Comparison of ENCODE assay signal across 28 cellular contexts in the genomic region with DNA sequence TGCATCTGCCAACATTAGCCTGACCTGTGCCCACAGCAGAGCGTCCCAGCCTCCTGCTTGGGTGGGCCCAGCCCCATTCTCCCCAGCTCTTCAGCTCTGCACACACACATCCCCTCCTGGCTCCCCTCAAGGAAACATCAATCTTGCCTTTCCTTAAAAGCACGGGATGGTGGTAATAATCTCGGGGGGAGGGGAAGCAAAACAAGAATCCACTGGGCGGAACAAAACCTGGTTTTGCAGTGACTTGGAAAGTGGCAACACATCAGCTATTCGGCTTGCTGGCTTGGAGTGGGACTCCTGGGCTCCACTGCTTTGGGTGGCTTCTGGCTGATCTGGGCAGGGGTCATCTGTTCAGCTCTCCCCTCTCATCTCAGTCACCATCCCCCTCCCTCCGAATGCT. TPM values are rescaled to one million over a fixed set of nuclear protein-coding genes. Genes with fewer than 3 reads are reported as not detected.
DNase-seq lines count a peak whose midpoint lies in the region; ATAC-seq and TF ChIP-seq lines count a peak whose summit lies in the region.
"Had no signal": no experiment of that assay in that cellular context is flagged by ENCODE, and none has a peak within 500 bp of the region (broad histone marks: within the 10 kb centered on the region; RNA-seq: fewer than 3 reads in every experiment).

No MANE protein-coding gene starts in this region.

- H3K27ac ChIP-seq in endodermal cell (ENCODE audit: low read depth, low read length) (peak overlapping the region; percentile 38), neutrophil (peak overlapping the region; percentile 15)
- H3K27ac ChIP-seq: 22Rv1, left ventricle myocardium inferior, SJSA1, thoracic aorta had no signal

- H3K4me3 ChIP-seq in endodermal cell (ENCODE audit: low read length) (no peak overlapping the region), neutrophil (ENCODE audit: low read depth in 1 of 2, low read length in 1 of 2) (no peak overlapping the region)
- H3K4me3 ChIP-seq: GM23338, left ventricle myocardium inferior, SJSA1, thoracic aorta had no signal

- no peaks in the 10 kb centered on the region for H3K36me3 Mint-ChIP-seq in T-helper 17 cell (ENCODE audit: low read depth)
- H3K36me3 Mint-ChIP-seq in endodermal cell (ENCODE audit: low read depth): peaks cover 5% of the 10 kb centered on the region
- H3K36me3 Mint-ChIP-seq: activated naive CD8-positive, alpha-beta T cell; immature natural killer cell had no signal

- 84% methylated on average over 5 of the region's 6 CpGs; no CpG with 5 or more reads in 1 of the 2 experiments for WGBS in endodermal cell (ENCODE audit: insufficient coverage in 1 of 2, insufficient read length in 1 of 2), 2 experiments

- H3K4me3 Mint-ChIP-seq in T-helper 17 cell (no peak overlapping the region), endodermal cell (no peak overlapping the region)
- H3K4me3 Mint-ChIP-seq: activated naive CD8-positive, alpha-beta T cell; GM23338; T-helper 1 cell treated with Interleukin-12 subunit alpha and Interleukin-12 subunit beta and Interleukin-4 antibody, amounts not matched to agents 30 μg/mL and 1 μg/mL, for 36 hours had no signal

- H3K4me1 Mint-ChIP-seq in T-helper 17 cell (peaks cover 6% of the 10 kb centered on the region), endodermal cell (peaks cover 18% of the 10 kb centered on the region)

- H3K27me3 ChIP-seq in endodermal cell (ENCODE audit: control insufficient read depth, insufficient read depth, low read length, poor library complexity, severe bottlenecking) (no peaks in the 10 kb centered on the region), neutrophil (no peaks in the 10 kb centered on the region)
- H3K27me3 ChIP-seq: SJSA1 had no signal

- no peaks in the 10 kb centered on the region for H3K4me1 ChIP-seq in endodermal cell (ENCODE audit: control insufficient read depth, insufficient read depth, low read length)
- H3K4me1 ChIP-seq in neutrophil (ENCODE audit: control insufficient read depth in 1 of 2, insufficient read depth in 1 of 2, low read depth in 1 of 2, low read length in 1 of 2): peaks cover 25 to 26% of the 10 kb centered on the region in 2 experiments

- peaks cover 64% of the 10 kb centered on the region for H3K9me3 Mint-ChIP-seq in endodermal cell
- H3K9me3 Mint-ChIP-seq: GM23338; immature natural killer cell; T-helper 1 cell treated with Interleukin-12 subunit alpha and Interleukin-12 subunit beta and Interleukin-4 antibody, amounts not matched to agents 30 μg/mL and 1 μg/mL, for 36 hours had no signal

- H3K27ac Mint-ChIP-seq in T-helper 17 cell (peak overlapping the region; percentile 43), endodermal cell (no peak overlapping the region)
- H3K27ac Mint-ChIP-seq: GM23338; T-helper 1 cell treated with Interleukin-12 subunit alpha and Interleukin-12 subunit beta and Interleukin-4 antibody, amounts not matched to agents 30 μg/mL and 1 μg/mL, for 36 hours had no signal

- H3K36me3 ChIP-seq in endodermal cell (ENCODE audit: control insufficient read depth, insufficient read depth, low read length) (peaks cover 4% of the 10 kb centered on the region), neutrophil (peaks cover 8% of the 10 kb centered on the region)
- H3K36me3 ChIP-seq: left ventricle myocardium inferior, thoracic aorta had no signal

- no peak overlapping the region for H3K9ac ChIP-seq in endodermal cell (ENCODE audit: extremely low read depth, low read length, poor library complexity, severe bottlenecking)

- H3K27me3 Mint-ChIP-seq in T-helper 17 cell (no peaks in the 10 kb centered on the region), endodermal cell (ENCODE audit: insufficient read depth) (peaks cover 3% of the 10 kb centered on the region)
- H3K27me3 Mint-ChIP-seq: activated naive CD8-positive, alpha-beta T cell had no signal

- no peak for TF ChIP-seq CTCF in endodermal cell (conservative IDR thresholded peaks at IDR 0.05)
- TF ChIP-seq CTCF in neutrophil (IDR thresholded peaks at IDR 0.05): no peak

- ATAC-seq in T-helper 17 cell: no peak
- ATAC-seq: esophagus mucosa; GM23338; sciatic nerve; stimulated activated naive CD8-positive, alpha-beta T cell treated with anti-CD3 and anti-CD28 coated beads, Interleukin-15, Interleukin-2, amounts not matched to agents 100 U/mL and 50 U/mL, for 24 hours had no signal

- H3K9me3 ChIP-seq in T-helper 17 cell (ENCODE audit: control insufficient read depth, low read length, poor library complexity, severe bottlenecking) (no peaks in the 10 kb centered on the region), endodermal cell (ENCODE audit: control insufficient read depth, low read length) (no peaks in the 10 kb centered on the region), neutrophil (no peaks in the 10 kb centered on the region)
- H3K9me3 ChIP-seq: left ventricle myocardium inferior, SJSA1, thoracic aorta had no signal

- DNase-seq in NCI-H2227 treated with DMSO at 0.1 percent for 48 hours (lab: John Stamatoyannopoulos, UW) (peak; percentile 6), NCI-H2227 (lab: John Stamatoyannopoulos, UW; ENCODE audit: unreplicated experiment) (no peak), T-helper 17 cell (no peak), endodermal cell (no peak), cortex of kidney (lab: John Stamatoyannopoulos, UW) (no peak), kidney tubule cell (ENCODE audit: low spot score) (no peak), NCI-H748 treated with DMSO at 0.1 percent for 48 hours (lab: John Stamatoyannopoulos, UW) (no peak)
- DNase-seq: activated CD4-positive, alpha-beta T cell treated with anti-CD3 and anti-CD28 coated beads for 4 hours; DMS79 treated with DMSO at 0.1 percent for 48 hours; effector CD8-positive, alpha-beta T cell; foreskin melanocyte; hippocampal formation; immature natural killer cell; Karpas-422; left ventricle myocardium inferior; midbrain; NCI-H524; stimulated activated CD4-positive, alpha-beta T cell treated with anti-CD3 and anti-CD28 coated beads, Interleukin-4, amount 100 ng/mL, for 4 hours; stimulated activated naive CD8-positive, alpha-beta T cell treated with anti-CD3 and anti-CD28 coated beads, Interleukin-15, Interleukin-2, amounts not matched to agents 100 U/mL and 50 U/mL, for 24 hours had no signal

RNA-seq across cellular contexts. Expression of gene IRAK1, which starts 3.0 kb away (rescaled TPM):
- total RNA-seq in T-helper 17 cell (10 to 100 TPM; 75.3 to 92.5 TPM), endodermal cell (10 to 100 TPM; 61.1 to 73.9 TPM)
- polyA plus RNA-seq in endodermal cell (2013, experiment 1 of 2): 41.3 TPM
- polyA plus RNA-seq in endodermal cell (2013, experiment 2 of 2): 36.5 TPM

RNA-seq across cellular contexts. Expression of gene TMEM187, which starts 50.2 kb away (rescaled TPM):
- total RNA-seq in T-helper 17 cell (1 to 10 TPM; 2.4 to 3.0 TPM), endodermal cell (1 to 10 TPM; 4.8 to 8.1 TPM)
- 4.8 TPM for polyA plus RNA-seq in endodermal cell (2013, experiment 1 of 2)
- polyA plus RNA-seq in endodermal cell (2013, experiment 2 of 2): 5.3 TPM

RNA-seq across cellular contexts. Expression of gene HCFC1, which starts 51.1 kb away (rescaled TPM):
- total RNA-seq in T-helper 17 cell: 10 to 100 TPM; 65.7 to 65.8 TPM
- total RNA-seq in endodermal cell: 100 to 1,000 TPM in 1 of 2 donors, 10 to 100 TPM in 1; 93.4 to 112 TPM
- 60.4 TPM for polyA plus RNA-seq in endodermal cell (2013, experiment 1 of 2)
- 63.4 TPM for polyA plus RNA-seq in endodermal cell (2013, experiment 2 of 2)
